ENCODE assay signal across 17 cellular contexts in the genomic region with DNA sequence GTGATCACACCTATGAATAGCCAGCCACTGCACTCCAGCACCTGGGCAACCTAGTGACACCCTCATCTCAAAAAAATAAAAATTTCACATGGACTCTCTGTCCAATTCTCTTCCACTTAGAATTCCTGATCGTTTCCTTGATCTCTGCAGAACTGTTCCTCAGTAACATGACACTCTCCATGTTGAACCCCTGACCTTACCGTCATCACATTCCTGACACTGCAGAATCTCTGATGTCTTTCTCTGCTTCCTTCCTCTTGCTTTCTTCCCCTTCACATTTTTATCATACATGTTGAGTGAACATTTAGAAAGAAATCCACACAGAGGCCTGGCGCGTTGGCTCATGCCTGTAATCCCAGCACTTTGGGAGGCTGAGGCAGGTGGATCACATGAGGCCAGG. TPM values are rescaled to one million over a fixed set of nuclear protein-coding genes. Genes with fewer than 3 reads are reported as not detected.
A peak's percentile ranks its signal among the peaks of the same experiment; 100 is the strongest.
DNase-seq lines count a peak whose midpoint lies in the region; ATAC-seq and TF ChIP-seq lines count a peak whose summit lies in the region.
"Had no signal": no experiment of that assay in that cellular context is flagged by ENCODE, and none has a peak within 500 bp of the region (broad histone marks: within the 10 kb centered on the region; RNA-seq: fewer than 3 reads in every experiment).

No MANE protein-coding gene starts in this region.

- H3K18ac ChIP-seq in IMR-90 (ENCODE audit: low read depth, low read length) (peak overlapping the region; percentile 66), mesenchymal stem cell (ENCODE audit: low read depth in 1 of 2, low read length in 2 of 2) (no peak overlapping the region)

- BruUV-seq in IMR-90 (replicated peaks; lab: Mats Ljungman, UMichigan) = no TSS peak

- TF ChIP-seq RAD21 in IMR-90 (IDR thresholded peaks at IDR 0.05; ENCODE audit: low read length) = no peak

- H3K79me1 ChIP-seq in IMR-90 (ENCODE audit: low read depth in 1 of 2, low read length in 2 of 2) (no peaks in the 10 kb centered on the region), mesenchymal stem cell (replicated peaks; ENCODE audit: low read length, poor library complexity, severe bottlenecking) (no peaks in the 10 kb centered on the region)

- H2AFZ ChIP-seq in IMR-90 (replicated peaks; ENCODE audit: low read length, poor library complexity) = peak overlapping the region; percentile 12
- no peak overlapping the region for H2AFZ ChIP-seq in mesenchymal stem cell (ENCODE audit: low read depth, low read length)

- no peak overlapping the region for H2BK12ac ChIP-seq in mesenchymal stem cell (ENCODE audit: low read length in 2 of 2)

- H3K27me3 ChIP-seq in AG04450 (ENCODE audit: control insufficient read depth, insufficient read depth, low read length) = no peaks in the 10 kb centered on the region
- no peaks in the 10 kb centered on the region for H3K27me3 ChIP-seq in IMR-90 (ENCODE audit: control insufficient read depth, insufficient read depth, low read length)
- peaks cover 0 to 3% of the 10 kb centered on the region in 2 experiments for H3K27me3 ChIP-seq in mesenchymal stem cell (ENCODE audit: control insufficient read depth in 1 of 2, insufficient read depth in 1 of 2, low read length in 2 of 2)
- no peaks in the 10 kb centered on the region for H3K27me3 ChIP-seq in right lobe of liver

- dilution Hi-C loops in IMR-90 (cut with HindIII; ENCODE audit: low sequenced_read_pairs, unreplicated experiment) = no loop called here

- CTCF ChIA-PET in AG04450 (lab: Charles Lee) = interaction anchor here (1.1 kb wide), 1 partner anchor 18 kb away, joined by 3 read pairs; no protein-coding TSS in a partner anchor
- CTCF ChIA-PET in IMR-90 (lab: Yijun Ruan, JAX) = interaction anchor here (0.6 to 0.7 kb wide), 2 partner anchors 24 to 43 kb away, joined by 3 read pairs; no protein-coding TSS in a partner anchor

- no peak overlapping the region for H4K5ac ChIP-seq in IMR-90 (ENCODE audit: low read depth, low read length)

- H2BK20ac ChIP-seq in IMR-90 (ENCODE audit: low read depth, low read length) = peak overlapping the region; percentile 85; the same call in 1 of the 2 replicates

- H3K9me3 ChIP-seq in AG04450 (ENCODE audit: control insufficient read depth, insufficient read depth, low read length) = peaks cover 22% of the 10 kb centered on the region
- H3K9me3 ChIP-seq in IMR-90 (ENCODE audit: control insufficient read depth, insufficient read depth, low read length) = peaks cover 10% of the 10 kb centered on the region
- peaks cover 19% of the 10 kb centered on the region for H3K9me3 ChIP-seq in mesenchymal stem cell (ENCODE audit: control insufficient read depth, low read length)
- H3K9me3 ChIP-seq in right lobe of liver = peaks cover 0 to 7% (median 0%) of the 10 kb centered on the region in 4 donors

- H3K36me3 ChIP-seq in IMR-90 (ENCODE audit: control insufficient read depth, insufficient read depth, low read length) (no peaks in the 10 kb centered on the region), mesenchymal stem cell (ENCODE audit: control insufficient read depth in 1 of 2, insufficient read depth in 2 of 2, low read depth in 1 of 2, low read length in 2 of 2) (no peaks in the 10 kb centered on the region), right lobe of liver (no peaks in the 10 kb centered on the region)

- TF ChIP-seq POLR2A in IMR-90 (IDR thresholded peaks at IDR 0.05; ENCODE audit: low read depth, low read length) (no peak), right lobe of liver (IDR thresholded peaks at IDR 0.05) (no peak)

- POLR2A ChIA-PET in AG04450 (lab: Yijun Ruan, JAX) (no interaction called here), IMR-90 (lab: Charles Lee; ENCODE audit: unreplicated experiment) (no interaction called here)

- no peak overlapping the region for H3K9ac ChIP-seq in IMR-90 (ENCODE audit: low read depth, low read length)
- no peak overlapping the region for H3K9ac ChIP-seq in mesenchymal stem cell (ENCODE audit: low read length)

- peak overlapping the region in 1 of 2 experiments; percentile 85; a peak in 1 of 4 replicates for H4K8ac ChIP-seq in IMR-90 (ENCODE audit: low read depth in 2 of 2, low read length in 2 of 2)
- H4K8ac ChIP-seq in mesenchymal stem cell (ENCODE audit: low read length) = no peak overlapping the region

- in situ Hi-C loops in IMR-90 (cut with MboI; ENCODE audit: low sequenced_read_pairs) = no loop called here

- intact Hi-C loops in IMR-90 (cut with micrococcal nuclease) (no loop called here), right lobe of liver (cut with DNase I) (no loop called here)

- H2BK120ac ChIP-seq in IMR-90 (ENCODE audit: low read depth, low read length) (peak overlapping the region; percentile 87), mesenchymal stem cell (ENCODE audit: low read depth, low read length) (no peak overlapping the region)

- H3K14ac ChIP-seq in IMR-90 (replicated peaks; ENCODE audit: low read depth, low read length) (peak overlapping the region; percentile 37), mesenchymal stem cell (ENCODE audit: low read length in 2 of 2) (no peak overlapping the region)

- H3K4me3 ChIP-seq in AG04450 (ENCODE audit: low read depth, low read length) = no peak overlapping the region
- H3K4me3 ChIP-seq in IMR-90 (ENCODE audit: insufficient read depth, low read depth, low read length) = no peak overlapping the region
- H3K4me3 ChIP-seq in choroid plexus epithelial cell (ENCODE audit: low read depth, low read length) = no peak overlapping the region
- no peak overlapping the region for H3K4me3 ChIP-seq in mesenchymal stem cell (ENCODE audit: insufficient read depth in 1 of 2, low read depth in 1 of 2, low read length in 2 of 2)
- no peak overlapping the region for H3K4me3 ChIP-seq in right lobe of liver

- H2BK5ac ChIP-seq in IMR-90 (ENCODE audit: low read depth, low read length, poor library complexity, severe bottlenecking) (peak overlapping the region; percentile 97), mesenchymal stem cell (ENCODE audit: low read depth, low read length, poor library complexity, severe bottlenecking) (no peak overlapping the region)

- H3K4me2 ChIP-seq in IMR-90 (ENCODE audit: low read depth, low read length) (peak overlapping the region; percentile 36), mesenchymal stem cell (ENCODE audit: low read length, poor library complexity, severe bottlenecking) (no peak overlapping the region)

- 47% methylated on average over 3 of the region's 4 CpGs; no CpG with 5 or more reads in 1 of the 2 experiments for WGBS in IMR-90 (ENCODE audit: extremely low coverage in 2 of 2, insufficient read length in 1 of 2), 2 experiments
- WGBS in mesenchymal stem cell = 83% methylated on average over 4 of the region's 4 CpGs
- WGBS in right lobe of liver (ENCODE audit: insufficient coverage, low coverage, low lambda C conversion rate, missing lambda C conversion rate) = 62% methylated on average over 4 of the region's 4 CpGs

- 0 out of 3 replicates have a peak overlapping the region, but pooled peaks have one; percentile 8 for H2BK15ac ChIP-seq in IMR-90 (ENCODE audit: low read depth, low read length)
- H2BK15ac ChIP-seq in mesenchymal stem cell (ENCODE audit: low read depth, poor library complexity, severe bottlenecking) = no peak overlapping the region

- H2AK9ac ChIP-seq in IMR-90 (replicated peaks; ENCODE audit: low read depth, low read length, poor library complexity) = no peak overlapping the region

- peak; percentile 77 for ATAC-seq in IMR-90 (ENCODE audit: low read depth)
- no peak for ATAC-seq in HG03521 (IDR thresholded peaks at IDR 0.05; ENCODE audit: unreplicated experiment)
- ATAC-seq in right lobe of liver = no peak
- ATAC-seq in GM18870 (IDR thresholded peaks at IDR 0.05; ENCODE audit: unreplicated experiment) = no peak

- DNase-seq in AG04450 (ENCODE audit: low read depth, low spot score) = no peak
- DNase-seq in IMR-90 = peak; percentile 82
- DNase-seq in choroid plexus epithelial cell (ENCODE audit: low read depth) = peak; percentile 53
- peak; percentile 20 for DNase-seq in mesenchymal stem cell
- no peak for DNase-seq in right lobe of liver
- no peak for DNase-seq in AML-193 (lab: John Stamatoyannopoulos, UW)
- DNase-seq: 8988T, DMS 273 treated with DMSO at 0.1 percent for 48 hours, Karpas-422, NCI-H1105, NCI-H1694, NCI-H2107, NCI-H2227 treated with DMSO at 0.1 percent for 48 hours, NCI-H524 had no signal

- H4K20me1 ChIP-seq in IMR-90 (ENCODE audit: insufficient read depth, low read length) = no peaks in the 10 kb centered on the region

- H3K27ac ChIP-seq in AG04450 (ENCODE audit: low read depth, low read length) (peak overlapping the region; percentile 97), IMR-90 (ENCODE audit: insufficient read depth, low read length) (peak overlapping the region; percentile 90), mesenchymal stem cell (ENCODE audit: low read length, poor library complexity, severe bottlenecking) (peak overlapping the region; percentile 85), right lobe of liver (no peak overlapping the region)
- H3K27ac ChIP-seq: C4-2B had no signal

- H2AK5ac ChIP-seq in IMR-90 (ENCODE audit: low read depth, low read length) (peak overlapping the region; percentile 11; the same call in 1 of the 2 replicates), mesenchymal stem cell (ENCODE audit: low read length, severe bottlenecking) (peak overlapping the region; percentile 74)

- H4K91ac ChIP-seq in IMR-90 (ENCODE audit: insufficient read depth, low read depth, low read length) = peak overlapping the region; percentile 19
- no peak overlapping the region for H4K91ac ChIP-seq in mesenchymal stem cell (ENCODE audit: low read length)

- TF ChIP-seq CTCF in AG04450 (IDR thresholded peaks at IDR 0.05; ENCODE audit: low read depth, low read length) = no peak
- no peak for TF ChIP-seq CTCF in IMR-90 (conservative IDR thresholded peaks at IDR 0.05; ENCODE audit: low read depth, low read length)
- TF ChIP-seq CTCF in choroid plexus epithelial cell (conservative IDR thresholded peaks at IDR 0.05; ENCODE audit: low read depth, low read length) = no peak
- no peak for TF ChIP-seq CTCF in right lobe of liver (IDR thresholded peaks at IDR 0.05)

- H3K56ac ChIP-seq in IMR-90 (ENCODE audit: extremely low read depth, insufficient read depth, low read length) = no peak overlapping the region

- H3K4me1 ChIP-seq in IMR-90 (ENCODE audit: control insufficient read depth, insufficient read depth, low read length) = peaks cover 6% of the 10 kb centered on the region; the same call in 1 of the 2 replicates
- peaks cover 9% of the 10 kb centered on the region for H3K4me1 ChIP-seq in mesenchymal stem cell (ENCODE audit: control insufficient read depth, insufficient read depth, low read depth, low read length)
- no peaks in the 10 kb centered on the region for H3K4me1 ChIP-seq in right lobe of liver

- no peaks in the 10 kb centered on the region for H3K9me1 ChIP-seq in IMR-90 (ENCODE audit: insufficient read depth, low read length)

- H3K23ac ChIP-seq in IMR-90 (ENCODE audit: low read depth, low read length) (0 out of 2 replicates have a peak overlapping the region, but pooled peaks have one; percentile 24), mesenchymal stem cell (ENCODE audit: low read length in 2 of 2) (no peak overlapping the region)

- H3K4ac ChIP-seq in IMR-90 (ENCODE audit: low read depth, low read length) (peak overlapping the region; percentile 94; the same call in 1 of the 2 replicates), mesenchymal stem cell (ENCODE audit: low read depth in 1 of 2, low read length in 2 of 2) (no peak overlapping the region)

RNA-seq across cellular contexts. Expression of a gene that starts 15.0 kb away (rescaled TPM):
- polyA plus RNA-seq in AG04450 (2011; rRNA removed) = 0.53 and 0.63 TPM in 2 replicates
- polyA minus RNA-seq in AG04450 (2011; rRNA and poly(A)+ RNA removed) = 0.61 and 0.87 TPM in 2 replicates
- 0.56 and 1.6 TPM in 2 replicates for total RNA-seq in IMR-90 (2012; rRNA removed)
- polyA plus RNA-seq in IMR-90 (2012; rRNA removed) = 0.20 and 0.24 TPM in 2 replicates
- polyA plus RNA-seq in IMR-90 (2012; cell fraction: cytosol; rRNA removed) = 0.08 and 0.13 TPM in 2 replicates
- polyA plus RNA-seq in IMR-90 (2012; cell fraction: nucleus; rRNA removed; ENCODE audit: low replicate concordance) = 0.03 and 0.17 TPM in 2 replicates
- polyA plus RNA-seq in mesenchymal stem cell (2013, experiment 1 of 2) = 0.43 TPM
- 0.42 TPM for polyA plus RNA-seq in mesenchymal stem cell (2013, experiment 2 of 2)
- under 1 TPM in 1 of 6 experiments, not detected in 5; 0.49 TPM for total RNA-seq in right lobe of liver

RNA-seq across cellular contexts. Expression of a gene that starts 29.2 kb away (rescaled TPM):
- polyA plus RNA-seq in AG04450 (2011; rRNA removed) (18.8 and 22.4 TPM in 2 replicates), IMR-90 (2012; rRNA removed) (11.8 and 15.5 TPM in 2 replicates)
- 18.7 and 30.0 TPM in 2 replicates for polyA minus RNA-seq in AG04450 (2011; rRNA and poly(A)+ RNA removed)
- total RNA-seq in IMR-90 (2012; rRNA removed) (11.3 and 12.5 TPM in 2 replicates), right lobe of liver (10 to 100 TPM; 15.4 to 24.5 (median 19.8) TPM)
- 5.4 and 7.6 TPM in 2 replicates for polyA plus RNA-seq in IMR-90 (2012; cell fraction: cytosol; rRNA removed)
- polyA plus RNA-seq in IMR-90 (2012; cell fraction: nucleus; rRNA removed; ENCODE audit: low replicate concordance) = 16.4 and 42.6 TPM in 2 replicates
- 29.2 TPM for polyA plus RNA-seq in mesenchymal stem cell (2013, experiment 1 of 2)
- polyA plus RNA-seq in mesenchymal stem cell (2013, experiment 2 of 2) = 28.7 TPM

RNA-seq across cellular contexts. Expression of a gene that starts 40.5 kb away (rescaled TPM):
- 227 and 341 TPM in 2 replicates for polyA plus RNA-seq in AG04450 (2011; rRNA removed)
- polyA minus RNA-seq in AG04450 (2011; rRNA and poly(A)+ RNA removed) = 291 and 415 TPM in 2 replicates
- 128 and 147 TPM in 2 replicates for total RNA-seq in IMR-90 (2012; rRNA removed)
- polyA plus RNA-seq in IMR-90 (2012; rRNA removed) = 632 and 675 TPM in 2 replicates
- 223 and 627 TPM in 2 replicates for polyA plus RNA-seq in IMR-90 (2012; cell fraction: cytosol; rRNA removed)
- 136 and 285 TPM in 2 replicates for polyA plus RNA-seq in IMR-90 (2012; cell fraction: nucleus; rRNA removed; ENCODE audit: low replicate concordance)
- 450 TPM for polyA plus RNA-seq in mesenchymal stem cell (2013, experiment 1 of 2)
- 450 TPM for polyA plus RNA-seq in mesenchymal stem cell (2013, experiment 2 of 2)
- 10 to 100 TPM in 1 of 6 experiments, 1 to 10 TPM in 5; 2.8 to 14.2 (median 5.6) TPM for total RNA-seq in right lobe of liver

Comparison
In these comparisons a context has a peak if more than half of its experiments do, and no peak if none do; other contexts are left out.
1. DNase-seq: peak in IMR-90 (single experiment), choroid plexus epithelial cell (single experiment) and mesenchymal stem cell (single experiment); none in AG04450 (single experiment), right lobe of liver (0 of 3) and AML-193 (0 of 2).
2. H3K27ac ChIP-seq: peak in AG04450 (single experiment), IMR-90 (single experiment) and mesenchymal stem cell (single experiment); none in right lobe of liver (0 of 3).